In the genomic region with DNA sequence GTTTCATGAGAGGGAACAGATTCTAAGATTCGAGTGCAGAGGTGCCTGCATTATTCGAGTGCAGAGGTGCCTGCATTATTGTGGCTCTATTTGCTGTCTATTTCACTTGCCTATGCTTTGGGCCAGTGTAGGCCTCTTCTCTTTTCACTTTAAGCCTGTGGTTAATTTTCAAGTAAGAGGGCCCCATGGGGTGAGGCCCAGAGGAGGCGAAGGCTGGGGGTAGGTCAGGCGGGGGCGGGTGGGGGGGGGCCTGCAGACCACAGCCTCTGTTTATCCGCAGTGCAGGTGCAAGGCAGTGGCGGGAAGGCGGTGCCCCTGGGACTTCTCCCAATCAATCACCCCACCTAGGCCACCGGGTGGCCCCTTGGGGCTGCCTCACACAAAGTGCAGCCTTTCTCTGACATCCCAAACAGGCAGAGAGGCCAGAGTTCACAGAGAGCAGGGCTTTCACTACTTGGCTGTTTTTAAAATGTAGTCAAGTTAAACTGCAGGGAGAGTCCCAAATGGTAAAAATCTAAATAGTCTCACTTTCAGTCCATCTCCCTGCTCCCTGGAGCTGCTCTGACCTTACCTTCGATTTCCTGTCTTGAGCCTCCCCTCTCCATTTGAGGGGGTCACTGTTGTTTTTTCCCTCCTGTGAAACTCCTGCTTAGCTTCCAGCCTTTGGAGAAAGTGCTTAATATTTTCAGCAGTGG, we compare ENCODE assay signal across 9 cellular contexts.
DNase-seq lines count a peak whose midpoint lies in the region; ATAC-seq and TF ChIP-seq lines count a peak whose summit lies in the region.
"Had no signal": no experiment of that assay in that cellular context is flagged by ENCODE, and none has a peak within 500 bp of the region (broad histone marks: within the 10 kb centered on the region; RNA-seq: fewer than 3 reads in every experiment).

No MANE protein-coding gene starts in this region.

- H3K36me3 ChIP-seq in H7 (replicated peaks; ENCODE audit: control insufficient read depth, insufficient read depth, low read length) (no peaks in the 10 kb centered on the region), Loucy (ENCODE audit: insufficient read depth, low read length) (no peaks in the 10 kb centered on the region), tibial nerve (no peaks in the 10 kb centered on the region)
- H3K36me3 ChIP-seq: heart right ventricle had no signal

- H3K4me3 ChIP-seq in H7 (ENCODE audit: insufficient read depth, low read depth, low read length) (no peak overlapping the region), Loucy (ENCODE audit: low read length, poor library complexity, severe bottlenecking) (peak overlapping the region; percentile 56), tibial nerve (no peak overlapping the region)
- H3K4me3 ChIP-seq: SK-N-MC had no signal

- H3K27me3 ChIP-seq in H7 (ENCODE audit: control insufficient read depth, insufficient read depth, low read length) = no peaks in the 10 kb centered on the region
- H3K27me3 ChIP-seq in Loucy (ENCODE audit: insufficient read depth, low read length, poor library complexity, severe bottlenecking) = no peaks in the 10 kb centered on the region
- H3K27me3 ChIP-seq in tibial nerve = no peaks in the 10 kb centered on the region
- H3K27me3 ChIP-seq: heart right ventricle had no signal

- peak; percentile 69 for DNase-seq in H7
- DNase-seq in brain pericyte (ENCODE audit: low read depth, low spot score) = peak; percentile 79
- no peak for DNase-seq in tibial nerve (ENCODE audit: low spot score in 2 of 2)
- no peak for DNase-seq in omental fat pad (ENCODE audit: low spot score)
- DNase-seq in NCI-H1048 (lab: John Stamatoyannopoulos, UW) = no peak
- DNase-seq: heart right ventricle had no signal

- H3K4me1 ChIP-seq in Loucy (ENCODE audit: insufficient read depth, low read length, poor library complexity, severe bottlenecking) (peaks cover 94% of the 10 kb centered on the region), tibial nerve (peaks cover 0 to 21% (median 7%) of the 10 kb centered on the region in 4 donors)

- no peak for TF ChIP-seq POLR2A in tibial nerve (IDR thresholded peaks at IDR 0.05)

- no peak for TF ChIP-seq EP300 in tibial nerve (IDR thresholded peaks at IDR 0.05)

- 43 to 45% methylated on average over 10 of the region's 10 CpGs for WGBS in tibial nerve, 2 donors

- no peaks in the 10 kb centered on the region for H3K9me2 ChIP-seq in Loucy (replicated peaks; ENCODE audit: low read depth, low read length)

- H3K4me2 ChIP-seq in Loucy (ENCODE audit: low read depth, low read length, poor library complexity, severe bottlenecking) = peak overlapping the region; percentile 74

- H3K9me3 ChIP-seq in Loucy (ENCODE audit: insufficient read depth, low read depth, low read length) = no peaks in the 10 kb centered on the region
- H3K9me3 ChIP-seq in tibial nerve = no peaks in the 10 kb centered on the region
- H3K9me3 ChIP-seq: heart right ventricle had no signal

- peaks cover 10% of the 10 kb centered on the region; the same call in 1 of the 2 replicates for H3F3A ChIP-seq in Loucy (ENCODE audit: low read depth)

- ATAC-seq in GM18870 (IDR thresholded peaks at IDR 0.05; ENCODE audit: unreplicated experiment) = peak; percentile 82
- ATAC-seq in omental fat pad (ENCODE audit: low FRiP score) = no peak

- TF ChIP-seq CTCF in Loucy (conservative IDR thresholded peaks at IDR 0.05; ENCODE audit: low read length) = no peak
- TF ChIP-seq CTCF in tibial nerve (IDR thresholded peaks at IDR 0.05) = no peak
- TF ChIP-seq CTCF in omental fat pad (IDR thresholded peaks at IDR 0.05) = no peak

- no peak overlapping the region for H2AFZ ChIP-seq in Loucy (ENCODE audit: low read length)

- peak overlapping the region in 3 of 4 donors; percentile 16 to 56 (median 44) for H3K27ac ChIP-seq in tibial nerve
- H3K27ac ChIP-seq: SK-N-MC had no signal

- H3K79me2 ChIP-seq in Loucy (ENCODE audit: insufficient read depth, low read length) = no peaks in the 10 kb centered on the region

- H4K20me1 ChIP-seq in Loucy (ENCODE audit: insufficient read depth, low read length, poor library complexity, severe bottlenecking) = no peaks in the 10 kb centered on the region

- peak overlapping the region; percentile 77 for H3K9ac ChIP-seq in Loucy (ENCODE audit: low read depth, low read length, poor library complexity, severe bottlenecking)

Comparison
In these comparisons a context has a peak if more than half of its experiments do, and no peak if none do; other contexts are left out.
1. DNase-seq: peak in H7 (single experiment) and brain pericyte (single experiment); none in tibial nerve (0 of 2), omental fat pad (single experiment) and NCI-H1048 (single experiment).